Comparison of ENCODE assay signal across 13 cellular contexts in genomic region chr3:160447544-160447943, GRCh38.
DNase-seq lines count a peak whose midpoint lies in the region; FAIRE-seq and TF ChIP-seq lines count a peak whose summit lies in the region.
"Had no signal": no experiment of that assay in that cellular context is flagged by ENCODE, and none has a peak within 500 bp of the region (broad histone marks: within the 10 kb centered on the region; RNA-seq: fewer than 3 reads in every experiment).

No MANE protein-coding gene starts in this region.

- no peak for FAIRE-seq in D721Med (lab: Jason Lieb, UNC)
- FAIRE-seq: G401.6 had no signal

- DNase-seq in amniotic epithelial cell (ENCODE audit: low read depth) (peak; percentile 47), D721Med (ENCODE audit: insufficient read length, low spot score) (no peak), amygdala (lab: John Stamatoyannopoulos, UW) (no peak)
- DNase-seq in stimulated activated naive CD4-positive, alpha-beta T cell (lab: John Stamatoyannopoulos, UW): no peak
- DNase-seq in stimulated activated CD4-positive, alpha-beta T cell treated with anti-CD3 and anti-CD28 coated beads, Interleukin-4, amount 100 ng/mL, for 1 hour: no peak
- DNase-seq: activated CD4-positive, alpha-beta T cell treated with anti-CD3 and anti-CD28 coated beads for 48 hours; cortex of kidney; left lung; right lobe of liver had no signal

- TF ChIP-seq CTCF in D721Med (IDR thresholded peaks at IDR 0.05; ENCODE audit: insufficient read depth, missing control alignments): no peak

- no peaks in the 10 kb centered on the region for H4K20me1 ChIP-seq in BLaER1

- H3K27ac ChIP-seq in BLaER1 (no peak overlapping the region), HUES6 (ENCODE audit: low read depth, low read length) (no peak overlapping the region), iPS-20b (ENCODE audit: low read length) (no peak overlapping the region)
- H3K27ac ChIP-seq: left lung, right lobe of liver had no signal

- no peak overlapping the region for H3K4me3 ChIP-seq in BLaER1
- H3K4me3 ChIP-seq in HUES6 (ENCODE audit: low read depth, low read length): peak overlapping the region; percentile 94
- H3K4me3 ChIP-seq in iPS-20b (ENCODE audit: low read length): peak overlapping the region; percentile 91
- H3K4me3 ChIP-seq: right lobe of liver had no signal

- H3K9ac ChIP-seq in BLaER1 (no peak overlapping the region), HUES6 (ENCODE audit: low read length) (no peak overlapping the region), iPS-20b (ENCODE audit: low read depth, low read length) (peak overlapping the region; percentile 90; the same call in 1 of the 2 replicates)

- H3K9me3 ChIP-seq in BLaER1 (peaks cover 21% of the 10 kb centered on the region; the same call in 1 of the 2 replicates), HUES6 (ENCODE audit: control insufficient read depth, insufficient read depth, low read depth, low read length) (peaks cover 5% of the 10 kb centered on the region; the same call in 1 of the 2 replicates), iPS-20b (ENCODE audit: insufficient read depth, low read depth, low read length) (no peaks in the 10 kb centered on the region; the same call in 1 of the 2 replicates)
- H3K9me3 ChIP-seq: left lung, right lobe of liver had no signal

- peaks cover 25% of the 10 kb centered on the region for H3K4me1 ChIP-seq in BLaER1
- H3K4me1 ChIP-seq in HUES6 (ENCODE audit: control insufficient read depth, insufficient read depth, low read length): peaks cover 16% of the 10 kb centered on the region; the same call in 1 of the 2 replicates
- peaks cover 10% of the 10 kb centered on the region; the same call in 1 of the 2 replicates for H3K4me1 ChIP-seq in iPS-20b (ENCODE audit: insufficient read depth, low read length)

- H3K4me2 ChIP-seq in BLaER1: peak overlapping the region; percentile 54

- H3K36me3 ChIP-seq in BLaER1 (peaks cover 35% of the 10 kb centered on the region), HUES6 (ENCODE audit: control insufficient read depth, insufficient read depth, low read length) (peaks cover 40% of the 10 kb centered on the region), iPS-20b (ENCODE audit: insufficient read depth, low read depth, low read length) (peaks cover 56% of the 10 kb centered on the region)
- H3K36me3 ChIP-seq: left lung, right lobe of liver had no signal

- H3K27me3 ChIP-seq in BLaER1 (no peaks in the 10 kb centered on the region), HUES6 (ENCODE audit: control insufficient read depth, insufficient read depth, low read length) (no peaks in the 10 kb centered on the region), iPS-20b (ENCODE audit: insufficient read depth, low read length) (no peaks in the 10 kb centered on the region)
- H3K27me3 ChIP-seq: right lobe of liver had no signal
